In the genomic region with DNA sequence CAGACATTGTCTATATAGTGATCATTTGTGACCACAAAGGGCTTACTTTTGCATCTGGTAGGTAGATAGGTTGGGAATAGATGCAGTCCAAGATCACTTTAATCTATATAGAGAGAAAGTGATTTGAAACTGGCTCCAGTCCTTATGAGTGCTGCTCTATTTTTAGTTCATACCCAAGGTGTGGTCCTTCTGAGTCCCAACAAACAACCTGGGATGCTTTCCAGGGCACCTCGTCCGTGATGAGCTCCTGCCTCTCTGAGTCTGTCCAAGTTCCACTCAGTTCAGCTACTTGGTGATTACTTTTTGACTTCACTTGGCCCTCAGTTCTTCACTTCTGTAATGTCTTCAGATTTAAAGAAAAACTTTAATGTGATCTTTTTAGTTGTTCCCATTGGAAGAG, we compare ENCODE assay signal across 27 cellular contexts.
"Had no signal": no experiment of that assay in that cellular context is flagged by ENCODE, and none has a peak within 500 bp of the region (broad histone marks: within the 10 kb centered on the region; RNA-seq: fewer than 3 reads in every experiment).

No MANE protein-coding gene starts in this region.

- H3K27me3 Mint-ChIP-seq: naive thymus-derived CD8-positive, alpha-beta T cell; stimulated activated naive B cell treated with anti-CD40 and anti-IgM and Interleukin-4, amounts not matched to agents 10 μg/mL and 1 μg/mL and 100 μg/mL, for 72 hours; type B pancreatic cell had no signal

- FAIRE-seq: keratinocyte, pancreas had no signal

- H3K4me3 Mint-ChIP-seq: naive thymus-derived CD8-positive, alpha-beta T cell; nephron; neural crest cell; stimulated activated naive B cell treated with anti-CD40 and anti-IgM and Interleukin-4, amounts not matched to agents 10 μg/mL and 1 μg/mL and 100 μg/mL, for 72 hours; type B pancreatic cell had no signal

- H3K27me3 ChIP-seq: pancreas, right lobe of liver, stomach, testis, tibial nerve, uterus had no signal

- H3K4me1 ChIP-seq: prostate gland, testis, uterus had no signal

- H3K9me3 Mint-ChIP-seq: naive thymus-derived CD8-positive, alpha-beta T cell; nephron; neural crest cell; stimulated activated naive B cell treated with anti-CD40 and anti-IgM and Interleukin-4, amounts not matched to agents 10 μg/mL and 1 μg/mL and 100 μg/mL, for 72 hours had no signal

- H3K4me3 ChIP-seq: lower lobe of right lung, pancreas, prostate gland, right lobe of liver, skin epidermis, stomach, testis, tibial nerve, uterus had no signal

- H3K9me3 ChIP-seq: lower lobe of right lung, pancreas, prostate gland, right lobe of liver, stomach, testis, tibial nerve, uterus had no signal

- H3K27ac Mint-ChIP-seq: nephron; stimulated activated naive B cell treated with anti-CD40 and anti-IgM and Interleukin-4, amounts not matched to agents 10 μg/mL and 1 μg/mL and 100 μg/mL, for 72 hours; type B pancreatic cell had no signal

- ATAC-seq: left lobe of liver; lower lobe of right lung; naive thymus-derived CD8-positive, alpha-beta T cell; pancreas; right lobe of liver; stimulated activated naive B cell treated with anti-CD40 and anti-IgM and Interleukin-4, amounts not matched to agents 10 μg/mL and 1 μg/mL and 100 μg/mL, for 72 hours; stimulated activated naive CD8-positive, alpha-beta T cell treated with anti-CD3 and anti-CD28 coated beads, Interleukin-15, Interleukin-2, amounts not matched to agents 100 U/mL and 50 U/mL, for 24 hours had no signal

- H3K27ac ChIP-seq: lower lobe of right lung, pancreas, prostate gland, right lobe of liver, skin epidermis, stomach, testis, tibial nerve, uterus had no signal

- H3K36me3 ChIP-seq: lower lobe of right lung, pancreas, prostate gland, right lobe of liver, uterus had no signal

- DNase-seq: kidney glomerular epithelial cell; left cardiac atrium; lower lobe of right lung; mammary epithelial cell; mesenchymal stem cell; naive thymus-derived CD8-positive, alpha-beta T cell; nucleus accumbens; pancreas; posterior cingulate gyrus; right lobe of liver; stimulated activated CD4-positive, alpha-beta T cell treated with anti-CD3 and anti-CD28 coated beads, Interleukin-12 subunit alpha, Interleukin-12 subunit beta, amount 100 ng/mL, for 4 hours; stimulated activated CD4-positive, alpha-beta T cell treated with anti-CD3 and anti-CD28 coated beads, Interleukin-15, amount 100 ng/mL, for 24 hours; stimulated activated CD4-positive, alpha-beta T cell treated with anti-CD3 and anti-CD28 coated beads, Interleukin-2, amount 100 ng/mL, for 24 hours; stimulated activated CD4-positive, alpha-beta T cell treated with anti-CD3 and anti-CD28 coated beads, Interleukin-4, amount 100 ng/mL, for 1 hour; stimulated activated naive B cell treated with anti-CD40 and anti-IgM and Interleukin-4, amounts not matched to agents 10 μg/mL and 1 μg/mL and 100 μg/mL, for 72 hours; stimulated activated naive CD8-positive, alpha-beta T cell treated with anti-CD3 and anti-CD28 coated beads, Interleukin-15, Interleukin-2, amounts not matched to agents 100 U/mL and 50 U/mL, for 24 hours; stomach; testis; uterus had no signal
